In genomic region chr20:48332555-48332954, GRCh38 we compare ENCODE assay signal across 12 cellular contexts.
"Had no signal": no experiment of that assay in that cellular context is flagged by ENCODE, and none has a peak within 500 bp of the region (broad histone marks: within the 10 kb centered on the region; RNA-seq: fewer than 3 reads in every experiment).

No MANE protein-coding gene starts in this region.

- H3K36me3 Mint-ChIP-seq: activated naive CD4-positive, alpha-beta T cell treated with anti-CD3 and anti-CD28 coated beads, Interleukin-2, amount 10 ng/mL, durations not matched to agents 7 days and 5 days; memory B cell; natural killer cell treated with Interleukin-12 subunit alpha and Interleukin-12 subunit beta and Interleukin-15 and Interleukin-18, amount 100 ng/mL, for 72 hours had no signal

- H3K27ac ChIP-seq: adrenal gland, vagina had no signal

- H3K9me3 Mint-ChIP-seq: activated naive CD4-positive, alpha-beta T cell treated with anti-CD3 and anti-CD28 coated beads, Interleukin-2, amount 10 ng/mL, durations not matched to agents 7 days and 5 days; activated T-helper 2 cell treated with anti-CD3 and anti-CD28 coated beads, Interferon-gamma antibody, Interleukin-2, Interleukin-4, amounts not matched to agents 10 μg/mL and 5 μg/mL and 100 μg/mL, durations not matched to agents 14 hours and 24 hours and 36 hours; memory B cell; natural killer cell treated with Interleukin-12 subunit alpha and Interleukin-12 subunit beta and Interleukin-15 and Interleukin-18, amount 100 ng/mL, for 72 hours had no signal

- H3K27me3 ChIP-seq: adrenal gland, vagina had no signal

- FAIRE-seq: islet of Langerhans had no signal

- H3K9me3 ChIP-seq: adrenal gland, vagina had no signal

- H3K4me3 ChIP-seq: adrenal gland, vagina had no signal

- H3K27ac Mint-ChIP-seq: activated naive CD4-positive, alpha-beta T cell treated with anti-CD3 and anti-CD28 coated beads, Interleukin-2, amount 10 ng/mL, durations not matched to agents 7 days and 5 days; activated T-helper 2 cell treated with anti-CD3 and anti-CD28 coated beads, Interferon-gamma antibody, Interleukin-2, Interleukin-4, amounts not matched to agents 10 μg/mL and 5 μg/mL and 100 μg/mL, durations not matched to agents 14 hours and 24 hours and 36 hours; memory B cell; natural killer cell treated with Interleukin-12 subunit alpha and Interleukin-12 subunit beta and Interleukin-15 and Interleukin-18, amount 100 ng/mL, for 72 hours had no signal

- H3K4me1 ChIP-seq: adrenal gland, vagina had no signal

- H3K4me1 Mint-ChIP-seq: activated naive CD4-positive, alpha-beta T cell treated with anti-CD3 and anti-CD28 coated beads, Interleukin-2, amount 10 ng/mL, durations not matched to agents 7 days and 5 days; memory B cell had no signal

- H3K4me3 Mint-ChIP-seq: activated naive CD4-positive, alpha-beta T cell treated with anti-CD3 and anti-CD28 coated beads, Interleukin-2, amount 10 ng/mL, durations not matched to agents 7 days and 5 days; memory B cell; natural killer cell treated with Interleukin-12 subunit alpha and Interleukin-12 subunit beta and Interleukin-15 and Interleukin-18, amount 100 ng/mL, for 72 hours had no signal

- H3K36me3 ChIP-seq: adrenal gland, vagina had no signal

- DNase-seq: activated CD4-positive, alpha-beta T cell treated with anti-CD3 and anti-CD28 coated beads, Interleukin-2, amount 50 U/mL, for 1 hour; activated naive CD4-positive, alpha-beta T cell treated with anti-CD3 and anti-CD28 coated beads, Interleukin-2, amount 10 ng/mL, durations not matched to agents 7 days and 5 days; adrenal gland; cerebellar nuclear complex; dermis blood vessel endothelial cell; erythroblast; glutamatergic neuron had no signal
